In genomic region chr7:23335621-23336020, GRCh38 we compare ENCODE assay signal across 13 cellular contexts. TPM values are rescaled to one million over a fixed set of nuclear protein-coding genes. Genes with fewer than 3 reads are reported as not detected.
DNase-seq lines count a peak whose midpoint lies in the region; ATAC-seq and TF ChIP-seq lines count a peak whose summit lies in the region.
"Had no signal": no experiment of that assay in that cellular context is flagged by ENCODE, and none has a peak within 500 bp of the region (broad histone marks: within the 10 kb centered on the region; RNA-seq: fewer than 3 reads in every experiment).

No MANE protein-coding gene starts in this region.

- no peaks in the 10 kb centered on the region for H3K9me3 ChIP-seq in Caco-2

- CTCF ChIA-PET in Caco-2 (lab: Charles Lee) = no interaction called here

- H3K27me3 Mint-ChIP-seq in Caco-2 (ENCODE audit: insufficient read depth, unreplicated experiment) = no peaks in the 10 kb centered on the region
- no peaks in the 10 kb centered on the region for H3K27me3 Mint-ChIP-seq in brain
- H3K27me3 Mint-ChIP-seq: naive B cell had no signal

- intact Hi-C loops in Caco-2 (cut with micrococcal nuclease; ENCODE audit: unreplicated experiment) = no loop called here

- H3K36me3 ChIP-seq in Caco-2 (ENCODE audit: control insufficient read depth, insufficient read depth, low read length) = peaks cover 6% of the 10 kb centered on the region
- H3K36me3 ChIP-seq: stomach had no signal

- H3K4me3 Mint-ChIP-seq in Caco-2 (ENCODE audit: unreplicated experiment) (no peak overlapping the region), brain (peak overlapping the region in 1 of 5 experiments; percentile 61)
- H3K4me3 Mint-ChIP-seq: activated naive CD4-positive, alpha-beta T cell treated with anti-CD3 and anti-CD28 coated beads for 36 hours had no signal

- no peak for TF ChIP-seq CTCF in Caco-2 (IDR thresholded peaks at IDR 0.05; ENCODE audit: insufficient read depth in 1 of 2, low read depth in 1 of 2, low read length in 1 of 2, severe bottlenecking in 1 of 2, unreplicated experiment in 1 of 2)
- TF ChIP-seq CTCF in LNCaP clone FGC (IDR thresholded peaks at IDR 0.05; ENCODE audit: control insufficient read depth, extremely low read depth, insufficient read depth) = no peak
- no peak for TF ChIP-seq CTCF in brain (conservative IDR thresholded peaks at IDR 0.05)

- peaks cover 97% of the 10 kb centered on the region for H3K36me3 Mint-ChIP-seq in Caco-2 (ENCODE audit: insufficient read depth, unreplicated experiment)
- H3K36me3 Mint-ChIP-seq in brain = peaks cover 93% of the 10 kb centered on the region
- H3K36me3 Mint-ChIP-seq: naive B cell had no signal

- H3K27ac Mint-ChIP-seq in Caco-2 (ENCODE audit: unreplicated experiment) = peak overlapping the region; percentile 13
- H3K27ac Mint-ChIP-seq in brain = peak overlapping the region in 4 of 5 experiments; percentile 9 to 85 (median 52)
- H3K27ac Mint-ChIP-seq: activated naive CD4-positive, alpha-beta T cell treated with anti-CD3 and anti-CD28 coated beads for 36 hours; naive B cell had no signal

- peaks cover 8% of the 10 kb centered on the region for H3K9me3 Mint-ChIP-seq in Caco-2 (ENCODE audit: unreplicated experiment)
- peaks cover 0 to 8% (median 0%) of the 10 kb centered on the region in 5 experiments for H3K9me3 Mint-ChIP-seq in brain
- H3K9me3 Mint-ChIP-seq: activated naive CD4-positive, alpha-beta T cell treated with anti-CD3 and anti-CD28 coated beads for 36 hours; naive B cell had no signal

- no peaks in the 10 kb centered on the region for H3K27me3 ChIP-seq in Caco-2 (replicated peaks; ENCODE audit: control insufficient read depth, insufficient read depth, low read length)

- POLR2A ChIA-PET in Caco-2 (lab: Charles Lee) = interaction anchor here (0.6 kb wide), 2 partner anchors 19 to 23 kb away, joined by 3 to 8 read pairs; no protein-coding TSS in a partner anchor

- no peak for ATAC-seq in GM18868 (IDR thresholded peaks at IDR 0.05; ENCODE audit: unreplicated experiment)
- ATAC-seq in GM19023 (IDR thresholded peaks at IDR 0.05; ENCODE audit: unreplicated experiment) = no peak
- no peak for ATAC-seq in GM19467 (IDR thresholded peaks at IDR 0.05; ENCODE audit: unreplicated experiment)

- no peak overlapping the region for H3K4me3 ChIP-seq in Caco-2 (ENCODE audit: low read depth, low read length)
- H3K4me3 ChIP-seq in LNCaP clone FGC (ENCODE audit: low read depth, low read length) = no peak overlapping the region
- H3K4me3 ChIP-seq: stomach had no signal

- no TSS peak for BruUV-seq in Caco-2 (replicated peaks; lab: Mats Ljungman, UMichigan)

- DNase-seq in Caco-2 (no peak), LNCaP clone FGC (ENCODE audit: low read depth) (peak; percentile 52), medulla oblongata (ENCODE audit: extremely low spot score) (peak; percentile 24), MV-4-11 (lab: John Stamatoyannopoulos, UW) (no peak)
- DNase-seq: activated CD8-positive, alpha-beta memory T cell treated with anti-CD3 and anti-CD28 coated beads, Interleukin-2, amount 50 U/mL, for 4 hours; activated naive CD4-positive, alpha-beta T cell treated with anti-CD3 and anti-CD28 coated beads for 36 hours; naive B cell; SIG-M5; stomach had no signal

- peaks cover 25% of the 10 kb centered on the region for H3K4me1 Mint-ChIP-seq in Caco-2 (ENCODE audit: low read depth, unreplicated experiment)
- H3K4me1 Mint-ChIP-seq in brain = peaks cover 31% of the 10 kb centered on the region

- peaks cover 40% of the 10 kb centered on the region for H3K4me1 ChIP-seq in Caco-2

RNA-seq across cellular contexts. Expression of gene MALSU1, which starts 36.5 kb away (rescaled TPM):
- 95.5 and 98.0 TPM in 2 replicates for total RNA-seq in Caco-2 (2022)
- 37.1 TPM for polyA plus RNA-seq in brain (ENCODE audit: insufficient read depth, low read depth, low replicate concordance)

Comparison
In these comparisons a context has a peak if more than half of its experiments do, and no peak if none do; other contexts are left out.
1. DNase-seq: peak in LNCaP clone FGC (single experiment) and medulla oblongata (single experiment); none in Caco-2 (0 of 2) and MV-4-11 (single experiment).